8 cellular contexts compared by ENCODE assay signal in the genomic region with DNA sequence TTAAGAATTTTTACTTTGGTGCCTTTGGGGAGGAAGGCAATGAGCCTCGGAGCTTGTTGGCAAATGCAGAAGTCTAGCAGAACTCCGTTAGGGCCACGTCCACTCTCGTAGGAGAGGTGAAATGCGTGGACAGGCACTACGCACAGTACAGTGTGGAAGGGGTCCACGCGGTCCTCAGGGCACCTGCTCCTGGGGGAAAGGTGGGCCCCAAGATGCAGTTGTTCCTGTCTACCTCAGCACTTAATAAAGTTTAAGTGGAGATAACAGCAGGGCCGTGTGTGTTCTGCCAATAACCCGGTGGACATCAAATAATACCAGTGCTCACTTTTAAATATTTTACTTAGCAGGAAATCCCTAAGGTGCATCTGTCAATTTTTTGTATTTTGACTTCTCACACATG. TPM values are rescaled to one million over a fixed set of nuclear protein-coding genes. Genes with fewer than 3 reads are reported as not detected.
DNase-seq lines count a peak whose midpoint lies in the region; ATAC-seq lines count a peak whose summit lies in the region.

No MANE protein-coding gene starts in this region.

- no peaks in the 10 kb centered on the region for H3K9me3 Mint-ChIP-seq in activated CD8-positive, alpha-beta memory T cell treated with anti-CD3 and anti-CD28 coated beads, Interleukin-2, amount 10 ng/mL, durations not matched to agents 7 days and 5 days (ENCODE audit: low read depth)
- no peaks in the 10 kb centered on the region for H3K9me3 Mint-ChIP-seq in activated naive CD4-positive, alpha-beta T cell treated with anti-CD3 and anti-CD28 coated beads, Interleukin-2, amount 50 U/mL, for 72 hours
- H3K9me3 Mint-ChIP-seq in immature natural killer cell, result no peaks in the 10 kb centered on the region

- H3K4me3 Mint-ChIP-seq in activated CD8-positive, alpha-beta memory T cell treated with anti-CD3 and anti-CD28 coated beads, Interleukin-2, amount 10 ng/mL, durations not matched to agents 7 days and 5 days, result peak overlapping the region; percentile 72
- peak overlapping the region; percentile 84 to 88 (median 87) for H3K4me3 Mint-ChIP-seq in immature natural killer cell

- ATAC-seq in activated CD8-positive, alpha-beta memory T cell treated with anti-CD3 and anti-CD28 coated beads, Interleukin-2, amount 10 ng/mL, durations not matched to agents 7 days and 5 days, result no peak
- ATAC-seq in activated naive CD4-positive, alpha-beta T cell treated with anti-CD3 and anti-CD28 coated beads, Interleukin-2, amount 50 U/mL, for 72 hours, result no peak
- ATAC-seq in HG03521 (IDR thresholded peaks at IDR 0.05; ENCODE audit: unreplicated experiment) (no peak), GM18867 (IDR thresholded peaks at IDR 0.05; ENCODE audit: unreplicated experiment) (no peak)

- peaks cover 11% of the 10 kb centered on the region for H3K27me3 Mint-ChIP-seq in activated CD8-positive, alpha-beta memory T cell treated with anti-CD3 and anti-CD28 coated beads, Interleukin-2, amount 10 ng/mL, durations not matched to agents 7 days and 5 days
- peaks cover 3 to 4% (median 3%) of the 10 kb centered on the region in 3 donors for H3K27me3 Mint-ChIP-seq in immature natural killer cell (ENCODE audit: low read depth in 3 of 3)

- peaks cover 27% of the 10 kb centered on the region for H3K4me1 Mint-ChIP-seq in activated CD8-positive, alpha-beta memory T cell treated with anti-CD3 and anti-CD28 coated beads, Interleukin-2, amount 10 ng/mL, durations not matched to agents 7 days and 5 days
- H3K4me1 Mint-ChIP-seq in immature natural killer cell, result peaks cover 32 to 33% of the 10 kb centered on the region in 2 donors

- CTCF ChIA-PET in activated CD8-positive, alpha-beta memory T cell treated with anti-CD3 and anti-CD28 coated beads, Interleukin-2, amount 10 ng/mL, durations not matched to agents 7 days and 5 days (lab: Charles Lee), result no interaction called here

- DNase-seq in activated CD8-positive, alpha-beta memory T cell treated with anti-CD3 and anti-CD28 coated beads, Interleukin-2, amount 10 ng/mL, durations not matched to agents 7 days and 5 days, result no peak
- DNase-seq in activated CD8-positive, alpha-beta memory T cell treated with anti-CD3 and anti-CD28 coated beads for 24 hours, result no peak
- DNase-seq in activated naive CD4-positive, alpha-beta T cell treated with anti-CD3 and anti-CD28 coated beads, Interleukin-2, amount 50 U/mL, for 72 hours (ENCODE audit: low spot score in 2 of 2), result no peak
- no peak for DNase-seq in immature natural killer cell
- no peak for DNase-seq in substantia nigra (lab: John Stamatoyannopoulos, UW)
- DNase-seq in NCI-H2171 treated with DMSO at 0.1 percent for 48 hours (lab: John Stamatoyannopoulos, UW), result no peak

- peaks cover 11% of the 10 kb centered on the region for H3K36me3 Mint-ChIP-seq in activated CD8-positive, alpha-beta memory T cell treated with anti-CD3 and anti-CD28 coated beads, Interleukin-2, amount 10 ng/mL, durations not matched to agents 7 days and 5 days
- peaks cover 0 to 6% of the 10 kb centered on the region in 2 donors for H3K36me3 Mint-ChIP-seq in activated naive CD4-positive, alpha-beta T cell treated with anti-CD3 and anti-CD28 coated beads, Interleukin-2, amount 50 U/mL, for 72 hours
- peaks cover 0 to 5% (median 0%) of the 10 kb centered on the region in 3 donors for H3K36me3 Mint-ChIP-seq in immature natural killer cell

- H3K27ac Mint-ChIP-seq in activated CD8-positive, alpha-beta memory T cell treated with anti-CD3 and anti-CD28 coated beads, Interleukin-2, amount 10 ng/mL, durations not matched to agents 7 days and 5 days, result no peak overlapping the region
- peak overlapping the region; percentile 1 to 73 for H3K27ac Mint-ChIP-seq in activated naive CD4-positive, alpha-beta T cell treated with anti-CD3 and anti-CD28 coated beads, Interleukin-2, amount 50 U/mL, for 72 hours
- peak overlapping the region in 5 of 6 donors; percentile 52 to 90 (median 76) for H3K27ac Mint-ChIP-seq in immature natural killer cell

- H3K27ac ChIP-seq in substantia nigra (ENCODE audit: low read depth, low read length, poor library complexity, severe bottlenecking), result peak overlapping the region; percentile 42

RNA-seq across cellular contexts. Expression of a gene that starts 1.8 kb away (rescaled TPM):
- 10 to 100 TPM; 25.9 to 32.1 TPM for total RNA-seq in activated CD8-positive, alpha-beta memory T cell treated with anti-CD3 and anti-CD28 coated beads, Interleukin-2, amount 10 ng/mL, durations not matched to agents 7 days and 5 days
- 10 to 100 TPM; 18.6 to 32.0 TPM for total RNA-seq in activated naive CD4-positive, alpha-beta T cell treated with anti-CD3 and anti-CD28 coated beads, Interleukin-2, amount 50 U/mL, for 72 hours
- 1 to 10 TPM in 2 of 3 donors, under 1 TPM in 1; 0.04 to 3.7 (median 1.8) TPM for polyA plus RNA-seq in immature natural killer cell

RNA-seq across cellular contexts. Expression of a gene that starts 25.6 kb away (rescaled TPM):
- total RNA-seq in activated CD8-positive, alpha-beta memory T cell treated with anti-CD3 and anti-CD28 coated beads, Interleukin-2, amount 10 ng/mL, durations not matched to agents 7 days and 5 days, result 1 to 10 TPM; 5.9 to 6.3 TPM
- 10 to 100 TPM; 12.6 to 14.6 TPM for total RNA-seq in activated naive CD4-positive, alpha-beta T cell treated with anti-CD3 and anti-CD28 coated beads, Interleukin-2, amount 50 U/mL, for 72 hours
- 10 to 100 TPM in 1 of 3 donors, 1 to 10 TPM in 2; 3.6 to 12.9 (median 5.4) TPM for polyA plus RNA-seq in immature natural killer cell

RNA-seq across cellular contexts. Expression of a gene that starts 30.3 kb away (rescaled TPM):
- 1 to 10 TPM; 6.7 to 7.0 TPM for total RNA-seq in activated CD8-positive, alpha-beta memory T cell treated with anti-CD3 and anti-CD28 coated beads, Interleukin-2, amount 10 ng/mL, durations not matched to agents 7 days and 5 days
- 10 to 100 TPM; 15.6 to 58.4 TPM for total RNA-seq in activated naive CD4-positive, alpha-beta T cell treated with anti-CD3 and anti-CD28 coated beads, Interleukin-2, amount 50 U/mL, for 72 hours
- 10 to 100 TPM; 30.4 to 53.7 (median 36.5) TPM for polyA plus RNA-seq in immature natural killer cell

RNA-seq across cellular contexts. Expression of a gene that starts 45.5 kb away (rescaled TPM):
- 10 to 100 TPM; 46.6 to 50.4 TPM for total RNA-seq in activated CD8-positive, alpha-beta memory T cell treated with anti-CD3 and anti-CD28 coated beads, Interleukin-2, amount 10 ng/mL, durations not matched to agents 7 days and 5 days
- total RNA-seq in activated naive CD4-positive, alpha-beta T cell treated with anti-CD3 and anti-CD28 coated beads, Interleukin-2, amount 50 U/mL, for 72 hours, result 10 to 100 TPM; 18.5 to 46.1 TPM
- polyA plus RNA-seq in immature natural killer cell, result 10 to 100 TPM; 16.0 to 35.9 (median 23.7) TPM

RNA-seq across cellular contexts. Expression of a gene that starts 57.0 kb away (rescaled TPM):
- total RNA-seq in activated CD8-positive, alpha-beta memory T cell treated with anti-CD3 and anti-CD28 coated beads, Interleukin-2, amount 10 ng/mL, durations not matched to agents 7 days and 5 days, result 10 to 100 TPM; 89.0 to 90.7 TPM
- total RNA-seq in activated naive CD4-positive, alpha-beta T cell treated with anti-CD3 and anti-CD28 coated beads, Interleukin-2, amount 50 U/mL, for 72 hours, result 10 to 100 TPM; 77.9 to 97.7 TPM
- 100 to 1,000 TPM in 2 of 3 donors, 10 to 100 TPM in 1; 98.6 to 139 (median 106) TPM for polyA plus RNA-seq in immature natural killer cell
